In the genomic region with DNA sequence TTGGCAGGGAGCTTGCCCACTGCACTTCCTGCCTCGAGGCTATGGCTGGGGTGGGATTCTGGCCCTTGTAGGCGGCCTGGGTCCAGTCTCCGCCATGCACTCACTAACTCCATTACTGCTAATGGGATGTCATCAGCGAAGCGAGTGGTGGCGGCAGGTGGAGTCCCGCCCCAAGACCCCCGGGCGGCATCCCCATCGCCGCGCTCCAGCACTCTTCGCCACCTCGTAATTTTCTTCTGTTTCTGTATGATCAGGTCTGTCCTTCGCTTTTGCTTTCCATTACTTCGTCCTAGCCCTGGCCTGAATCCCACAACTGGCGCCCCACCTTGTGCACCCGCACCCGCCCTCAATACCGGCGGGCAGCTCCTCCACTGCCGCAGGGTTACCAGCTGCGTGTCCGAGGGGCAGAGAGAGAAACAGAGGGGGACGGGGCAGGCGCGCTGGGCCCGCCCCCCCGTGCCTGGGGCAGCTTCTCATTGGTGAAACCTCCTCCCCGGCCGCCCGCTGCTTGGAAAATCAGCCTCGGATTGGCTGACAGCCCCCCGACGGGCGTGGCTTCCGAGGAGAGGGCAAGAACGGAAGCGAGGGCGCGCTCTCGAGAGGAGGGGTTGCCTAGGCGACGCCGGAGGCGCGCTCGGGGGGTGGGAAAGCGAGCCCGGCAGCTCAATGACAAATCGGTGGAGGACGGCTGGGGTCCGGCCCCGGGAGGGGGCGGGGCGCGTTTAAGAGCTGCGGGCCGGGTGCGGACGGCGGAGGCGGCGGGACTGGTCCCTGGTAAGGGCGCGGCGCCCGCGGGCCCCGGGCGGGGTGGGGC, we compare ENCODE assay signal across 1 cellular context.
TF ChIP-seq lines count a peak whose summit lies in the region.

A gene with protein sequence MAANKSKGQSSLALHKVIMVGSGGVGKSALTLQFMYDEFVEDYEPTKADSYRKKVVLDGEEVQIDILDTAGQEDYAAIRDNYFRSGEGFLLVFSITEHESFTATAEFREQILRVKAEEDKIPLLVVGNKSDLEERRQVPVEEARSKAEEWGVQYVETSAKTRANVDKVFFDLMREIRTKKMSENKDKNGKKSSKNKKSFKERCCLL (plus strand): TSS at position 646 of the 814 bp plus-strand sequence. CDS start 25,813 bp downstream, outside the sequence.

TF ChIP-seq in K562, 482 proteins besides CTCF, POLR2A, EP300 and RAD21 (continued from another document and continues in another):
- TF ChIP-seq, protein P1, sequence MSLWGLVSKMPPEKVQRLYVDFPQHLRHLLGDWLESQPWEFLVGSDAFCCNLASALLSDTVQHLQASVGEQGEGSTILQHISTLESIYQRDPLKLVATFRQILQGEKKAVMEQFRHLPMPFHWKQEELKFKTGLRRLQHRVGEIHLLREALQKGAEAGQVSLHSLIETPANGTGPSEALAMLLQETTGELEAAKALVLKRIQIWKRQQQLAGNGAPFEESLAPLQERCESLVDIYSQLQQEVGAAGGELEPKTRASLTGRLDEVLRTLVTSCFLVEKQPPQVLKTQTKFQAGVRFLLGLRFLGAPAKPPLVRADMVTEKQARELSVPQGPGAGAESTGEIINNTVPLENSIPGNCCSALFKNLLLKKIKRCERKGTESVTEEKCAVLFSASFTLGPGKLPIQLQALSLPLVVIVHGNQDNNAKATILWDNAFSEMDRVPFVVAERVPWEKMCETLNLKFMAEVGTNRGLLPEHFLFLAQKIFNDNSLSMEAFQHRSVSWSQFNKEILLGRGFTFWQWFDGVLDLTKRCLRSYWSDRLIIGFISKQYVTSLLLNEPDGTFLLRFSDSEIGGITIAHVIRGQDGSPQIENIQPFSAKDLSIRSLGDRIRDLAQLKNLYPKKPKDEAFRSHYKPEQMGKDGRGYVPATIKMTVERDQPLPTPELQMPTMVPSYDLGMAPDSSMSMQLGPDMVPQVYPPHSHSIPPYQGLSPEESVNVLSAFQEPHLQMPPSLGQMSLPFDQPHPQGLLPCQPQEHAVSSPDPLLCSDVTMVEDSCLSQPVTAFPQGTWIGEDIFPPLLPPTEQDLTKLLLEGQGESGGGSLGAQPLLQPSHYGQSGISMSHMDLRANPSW (CRISPR knock-in tag; IDR thresholded peaks at IDR 0.05): no peak; the same call in 1 of the 2 replicates
- TF ChIP-seq TEAD1 (CRISPR knock-in tag; IDR thresholded peaks at IDR 0.05): peak; percentile 20 to 30; a peak in 1 of 4 replicates
- 0 out of 2 replicates have a peak, but pooled peaks have one; percentile 15 for TF ChIP-seq ZNF23 (CRISPR knock-in tag; IDR thresholded peaks at IDR 0.05)
- TF ChIP-seq NFYB (IDR thresholded peaks at IDR 0.05; ENCODE audit: extremely low read depth, insufficient read length): peak; percentile 66
- TF ChIP-seq, protein P2, sequence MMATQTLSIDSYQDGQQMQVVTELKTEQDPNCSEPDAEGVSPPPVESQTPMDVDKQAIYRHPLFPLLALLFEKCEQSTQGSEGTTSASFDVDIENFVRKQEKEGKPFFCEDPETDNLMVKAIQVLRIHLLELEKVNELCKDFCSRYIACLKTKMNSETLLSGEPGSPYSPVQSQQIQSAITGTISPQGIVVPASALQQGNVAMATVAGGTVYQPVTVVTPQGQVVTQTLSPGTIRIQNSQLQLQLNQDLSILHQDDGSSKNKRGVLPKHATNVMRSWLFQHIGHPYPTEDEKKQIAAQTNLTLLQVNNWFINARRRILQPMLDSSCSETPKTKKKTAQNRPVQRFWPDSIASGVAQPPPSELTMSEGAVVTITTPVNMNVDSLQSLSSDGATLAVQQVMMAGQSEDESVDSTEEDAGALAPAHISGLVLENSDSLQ (IDR thresholded peaks at IDR 0.05): peak; percentile 86
- TF ChIP-seq RNF2 (IDR thresholded peaks at IDR 0.05): no peak
- TF ChIP-seq, protein P3, sequence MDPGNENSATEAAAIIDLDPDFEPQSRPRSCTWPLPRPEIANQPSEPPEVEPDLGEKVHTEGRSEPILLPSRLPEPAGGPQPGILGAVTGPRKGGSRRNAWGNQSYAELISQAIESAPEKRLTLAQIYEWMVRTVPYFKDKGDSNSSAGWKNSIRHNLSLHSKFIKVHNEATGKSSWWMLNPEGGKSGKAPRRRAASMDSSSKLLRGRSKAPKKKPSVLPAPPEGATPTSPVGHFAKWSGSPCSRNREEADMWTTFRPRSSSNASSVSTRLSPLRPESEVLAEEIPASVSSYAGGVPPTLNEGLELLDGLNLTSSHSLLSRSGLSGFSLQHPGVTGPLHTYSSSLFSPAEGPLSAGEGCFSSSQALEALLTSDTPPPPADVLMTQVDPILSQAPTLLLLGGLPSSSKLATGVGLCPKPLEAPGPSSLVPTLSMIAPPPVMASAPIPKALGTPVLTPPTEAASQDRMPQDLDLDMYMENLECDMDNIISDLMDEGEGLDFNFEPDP (CRISPR knock-in tag; IDR thresholded peaks at IDR 0.05): 0 out of 2 replicates have a peak, but pooled peaks have one; percentile 37
- TF ChIP-seq MXI1 (IDR thresholded peaks at IDR 0.05; ENCODE audit: low read depth, low read length): peak; percentile 92
- TF ChIP-seq, protein P4, sequence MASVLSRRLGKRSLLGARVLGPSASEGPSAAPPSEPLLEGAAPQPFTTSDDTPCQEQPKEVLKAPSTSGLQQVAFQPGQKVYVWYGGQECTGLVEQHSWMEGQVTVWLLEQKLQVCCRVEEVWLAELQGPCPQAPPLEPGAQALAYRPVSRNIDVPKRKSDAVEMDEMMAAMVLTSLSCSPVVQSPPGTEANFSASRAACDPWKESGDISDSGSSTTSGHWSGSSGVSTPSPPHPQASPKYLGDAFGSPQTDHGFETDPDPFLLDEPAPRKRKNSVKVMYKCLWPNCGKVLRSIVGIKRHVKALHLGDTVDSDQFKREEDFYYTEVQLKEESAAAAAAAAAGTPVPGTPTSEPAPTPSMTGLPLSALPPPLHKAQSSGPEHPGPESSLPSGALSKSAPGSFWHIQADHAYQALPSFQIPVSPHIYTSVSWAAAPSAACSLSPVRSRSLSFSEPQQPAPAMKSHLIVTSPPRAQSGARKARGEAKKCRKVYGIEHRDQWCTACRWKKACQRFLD (CRISPR knock-in tag; IDR thresholded peaks at IDR 0.05): no peak
- no peak for TF ChIP-seq ZNF561 (CRISPR knock-in tag; conservative IDR thresholded peaks at IDR 0.05)
- 0 out of 2 replicates have a peak, but pooled peaks have one; percentile 25 for TF ChIP-seq ZNF212 (CRISPR knock-in tag; IDR thresholded peaks at IDR 0.05)
- TF ChIP-seq ETV5 (CRISPR knock-in tag; IDR thresholded peaks at IDR 0.05; ENCODE audit: low read depth): no peak
- no peak for TF ChIP-seq ZNF717 (CRISPR knock-in tag; IDR thresholded peaks at IDR 0.05)
- peak; percentile 70 for TF ChIP-seq MEIS2 (IDR thresholded peaks at IDR 0.05; ENCODE audit: partially characterized antibody)
- 0 out of 4 replicates have a peak, but pooled peaks of 1 of the 2 experiments have one; percentile 23 for TF ChIP-seq SIN3A (IDR thresholded peaks at IDR 0.05; ENCODE audit: borderline replicate concordance in 2 of 2, control insufficient read depth in 1 of 2, low read depth in 2 of 2, low read length in 2 of 2)
- peak; percentile 59; the same call in 1 of the 2 replicates for TF ChIP-seq ZBTB7A (IDR thresholded peaks at IDR 0.05; ENCODE audit: borderline replicate concordance, control insufficient read depth, low read depth, low read length)
- peak; percentile 77 for TF ChIP-seq POLR2B (IDR thresholded peaks at IDR 0.05; ENCODE audit: low read depth, partially characterized antibody)
- peak; percentile 97 for TF ChIP-seq RFX1 (IDR thresholded peaks at IDR 0.05)
- TF ChIP-seq, protein P5, sequence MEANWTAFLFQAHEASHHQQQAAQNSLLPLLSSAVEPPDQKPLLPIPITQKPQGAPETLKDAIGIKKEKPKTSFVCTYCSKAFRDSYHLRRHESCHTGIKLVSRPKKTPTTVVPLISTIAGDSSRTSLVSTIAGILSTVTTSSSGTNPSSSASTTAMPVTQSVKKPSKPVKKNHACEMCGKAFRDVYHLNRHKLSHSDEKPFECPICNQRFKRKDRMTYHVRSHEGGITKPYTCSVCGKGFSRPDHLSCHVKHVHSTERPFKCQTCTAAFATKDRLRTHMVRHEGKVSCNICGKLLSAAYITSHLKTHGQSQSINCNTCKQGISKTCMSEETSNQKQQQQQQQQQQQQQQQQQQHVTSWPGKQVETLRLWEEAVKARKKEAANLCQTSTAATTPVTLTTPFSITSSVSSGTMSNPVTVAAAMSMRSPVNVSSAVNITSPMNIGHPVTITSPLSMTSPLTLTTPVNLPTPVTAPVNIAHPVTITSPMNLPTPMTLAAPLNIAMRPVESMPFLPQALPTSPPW (CRISPR knock-in tag; IDR thresholded peaks at IDR 0.05): peak; percentile 94
- TF ChIP-seq, protein P6, sequence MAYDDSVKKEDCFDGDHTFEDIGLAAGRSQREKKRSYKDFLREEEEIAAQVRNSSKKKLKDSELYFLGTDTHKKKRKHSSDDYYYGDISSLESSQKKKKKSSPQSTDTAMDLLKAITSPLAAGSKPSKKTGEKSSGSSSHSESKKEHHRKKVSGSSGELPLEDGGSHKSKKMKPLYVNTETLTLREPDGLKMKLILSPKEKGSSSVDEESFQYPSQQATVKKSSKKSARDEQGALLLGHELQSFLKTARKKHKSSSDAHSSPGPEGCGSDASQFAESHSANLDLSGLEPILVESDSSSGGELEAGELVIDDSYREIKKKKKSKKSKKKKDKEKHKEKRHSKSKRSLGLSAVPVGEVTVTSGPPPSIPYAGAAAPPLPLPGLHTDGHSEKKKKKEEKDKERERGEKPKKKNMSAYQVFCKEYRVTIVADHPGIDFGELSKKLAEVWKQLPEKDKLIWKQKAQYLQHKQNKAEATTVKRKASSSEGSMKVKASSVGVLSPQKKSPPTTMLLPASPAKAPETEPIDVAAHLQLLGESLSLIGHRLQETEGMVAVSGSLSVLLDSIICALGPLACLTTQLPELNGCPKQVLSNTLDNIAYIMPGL (CRISPR knock-in tag; IDR thresholded peaks at IDR 0.05): no peak
- peak; percentile 76 for TF ChIP-seq CCNT2 (IDR thresholded peaks at IDR 0.05; ENCODE audit: borderline replicate concordance, extremely low read depth, insufficient read length, low read depth, low read length)
- peak; percentile 24 for TF ChIP-seq SAP30 (IDR thresholded peaks at IDR 0.05; ENCODE audit: borderline replicate concordance, insufficient read depth, low read depth, low read length, poor library complexity, severe bottlenecking)
- no peak for TF ChIP-seq GABPB1 (CRISPR knock-in tag; IDR thresholded peaks at IDR 0.05)
- peak; percentile 61; the same call in 1 of the 2 replicates for TF ChIP-seq TAF7 (tag; IDR thresholded peaks at IDR 0.05)
- TF ChIP-seq KLF6 (CRISPR knock-in tag; IDR thresholded peaks at IDR 0.05; ENCODE audit: borderline replicate concordance): no peak
- peak; percentile 37 for TF ChIP-seq TAF1 (IDR thresholded peaks at IDR 0.05; ENCODE audit: control insufficient read depth, extremely low read depth, insufficient read depth, low read length, severe bottlenecking)
- TF ChIP-seq MTA3 (IDR thresholded peaks at IDR 0.05; ENCODE audit: borderline replicate concordance): no peak
- TF ChIP-seq, protein P7, sequence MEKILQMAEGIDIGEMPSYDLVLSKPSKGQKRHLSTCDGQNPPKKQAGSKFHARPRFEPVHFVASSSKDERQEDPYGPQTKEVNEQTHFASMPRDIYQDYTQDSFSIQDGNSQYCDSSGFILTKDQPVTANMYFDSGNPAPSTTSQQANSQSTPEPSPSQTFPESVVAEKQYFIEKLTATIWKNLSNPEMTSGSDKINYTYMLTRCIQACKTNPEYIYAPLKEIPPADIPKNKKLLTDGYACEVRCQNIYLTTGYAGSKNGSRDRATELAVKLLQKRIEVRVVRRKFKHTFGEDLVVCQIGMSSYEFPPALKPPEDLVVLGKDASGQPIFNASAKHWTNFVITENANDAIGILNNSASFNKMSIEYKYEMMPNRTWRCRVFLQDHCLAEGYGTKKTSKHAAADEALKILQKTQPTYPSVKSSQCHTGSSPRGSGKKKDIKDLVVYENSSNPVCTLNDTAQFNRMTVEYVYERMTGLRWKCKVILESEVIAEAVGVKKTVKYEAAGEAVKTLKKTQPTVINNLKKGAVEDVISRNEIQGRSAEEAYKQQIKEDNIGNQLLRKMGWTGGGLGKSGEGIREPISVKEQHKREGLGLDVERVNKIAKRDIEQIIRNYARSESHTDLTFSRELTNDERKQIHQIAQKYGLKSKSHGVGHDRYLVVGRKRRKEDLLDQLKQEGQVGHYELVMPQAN (IDR thresholded peaks at IDR 0.05; ENCODE audit: borderline replicate concordance): 0 out of 2 replicates have a peak, but pooled peaks have one; percentile 48
- peak; percentile 44; the same call in 1 of the 2 replicates for TF ChIP-seq E2F3 (CRISPR knock-in tag; IDR thresholded peaks at IDR 0.05)
- TF ChIP-seq, protein P8, sequence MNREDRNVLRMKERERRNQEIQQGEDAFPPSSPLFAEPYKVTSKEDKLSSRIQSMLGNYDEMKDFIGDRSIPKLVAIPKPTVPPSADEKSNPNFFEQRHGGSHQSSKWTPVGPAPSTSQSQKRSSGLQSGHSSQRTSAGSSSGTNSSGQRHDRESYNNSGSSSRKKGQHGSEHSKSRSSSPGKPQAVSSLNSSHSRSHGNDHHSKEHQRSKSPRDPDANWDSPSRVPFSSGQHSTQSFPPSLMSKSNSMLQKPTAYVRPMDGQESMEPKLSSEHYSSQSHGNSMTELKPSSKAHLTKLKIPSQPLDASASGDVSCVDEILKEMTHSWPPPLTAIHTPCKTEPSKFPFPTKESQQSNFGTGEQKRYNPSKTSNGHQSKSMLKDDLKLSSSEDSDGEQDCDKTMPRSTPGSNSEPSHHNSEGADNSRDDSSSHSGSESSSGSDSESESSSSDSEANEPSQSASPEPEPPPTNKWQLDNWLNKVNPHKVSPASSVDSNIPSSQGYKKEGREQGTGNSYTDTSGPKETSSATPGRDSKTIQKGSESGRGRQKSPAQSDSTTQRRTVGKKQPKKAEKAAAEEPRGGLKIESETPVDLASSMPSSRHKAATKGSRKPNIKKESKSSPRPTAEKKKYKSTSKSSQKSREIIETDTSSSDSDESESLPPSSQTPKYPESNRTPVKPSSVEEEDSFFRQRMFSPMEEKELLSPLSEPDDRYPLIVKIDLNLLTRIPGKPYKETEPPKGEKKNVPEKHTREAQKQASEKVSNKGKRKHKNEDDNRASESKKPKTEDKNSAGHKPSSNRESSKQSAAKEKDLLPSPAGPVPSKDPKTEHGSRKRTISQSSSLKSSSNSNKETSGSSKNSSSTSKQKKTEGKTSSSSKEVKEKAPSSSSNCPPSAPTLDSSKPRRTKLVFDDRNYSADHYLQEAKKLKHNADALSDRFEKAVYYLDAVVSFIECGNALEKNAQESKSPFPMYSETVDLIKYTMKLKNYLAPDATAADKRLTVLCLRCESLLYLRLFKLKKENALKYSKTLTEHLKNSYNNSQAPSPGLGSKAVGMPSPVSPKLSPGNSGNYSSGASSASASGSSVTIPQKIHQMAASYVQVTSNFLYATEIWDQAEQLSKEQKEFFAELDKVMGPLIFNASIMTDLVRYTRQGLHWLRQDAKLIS (CRISPR knock-in tag; IDR thresholded peaks at IDR 0.05): peak; percentile 44; the same call in 1 of the 2 replicates
- 0 out of 2 replicates have a peak, but pooled peaks have one; percentile 44 for TF ChIP-seq NR2F6 (CRISPR knock-in tag; IDR thresholded peaks at IDR 0.05)
